ENCODE assay signal across 19 cellular contexts in the genomic region with DNA sequence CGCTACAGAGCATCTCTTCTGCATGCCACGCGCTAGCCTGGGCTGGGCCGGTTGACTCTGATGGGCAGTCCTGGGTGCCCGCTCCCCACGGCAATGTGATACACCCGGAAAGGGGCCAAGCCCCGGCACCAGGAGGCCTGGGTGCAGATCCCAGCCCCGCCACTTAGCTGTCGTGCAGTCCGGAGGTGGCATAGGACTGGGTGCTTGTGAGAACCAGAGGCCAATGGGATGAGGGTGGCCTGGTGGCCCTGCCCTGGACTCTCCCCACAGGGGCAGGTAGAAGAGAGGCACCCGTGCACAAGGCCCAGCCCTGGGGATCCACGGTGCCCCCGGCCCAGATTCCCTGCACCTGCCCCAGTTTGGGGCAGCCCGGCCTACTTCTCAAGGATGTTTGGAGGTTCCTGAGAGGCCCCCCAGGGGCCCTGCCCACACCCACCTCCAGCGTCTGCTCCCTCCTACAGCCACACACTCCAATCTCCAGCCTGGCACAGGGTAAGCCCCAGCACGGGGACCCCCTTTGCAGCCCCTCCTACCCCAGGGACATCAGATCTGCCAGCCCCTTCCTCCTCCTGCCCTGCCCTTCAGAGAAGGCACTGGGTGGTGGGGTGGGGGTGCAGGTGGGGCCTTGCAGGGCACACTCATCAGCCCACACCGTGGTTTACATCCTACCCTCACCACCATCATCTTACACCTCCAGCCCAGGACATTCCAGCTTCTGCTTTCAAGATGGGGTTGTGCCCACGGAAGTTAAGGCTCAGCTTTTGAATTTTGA.
DNase-seq lines count a peak whose midpoint lies in the region; ATAC-seq and TF ChIP-seq lines count a peak whose summit lies in the region.
"Had no signal": no experiment of that assay in that cellular context is flagged by ENCODE, and none has a peak within 500 bp of the region (broad histone marks: within the 10 kb centered on the region; RNA-seq: fewer than 3 reads in every experiment).

No MANE protein-coding gene starts in this region.

- H3K36me3 ChIP-seq in BLaER1 (no peaks in the 10 kb centered on the region), Panc1 (ENCODE audit: control insufficient read depth, insufficient read depth, low read length) (no peaks in the 10 kb centered on the region), aorta (ENCODE audit: control insufficient read depth in 1 of 2, insufficient read depth in 2 of 2, low read length in 1 of 2) (no peaks in the 10 kb centered on the region), osteoblast (ENCODE audit: insufficient read depth, low read length) (no peaks in the 10 kb centered on the region), hepatocyte (replicated peaks; ENCODE audit: insufficient read depth, low read depth) (no peaks in the 10 kb centered on the region)

- in situ Hi-C loops in Panc1 (cut with HindIII; ENCODE audit: low pct_unique_long_range_greater_than_20kb, low sequenced_read_pairs), result no loop called here

- H3K36me3 Mint-ChIP-seq in endothelial cell (ENCODE audit: low read depth, unreplicated experiment), result no peaks in the 10 kb centered on the region
- no peaks in the 10 kb centered on the region for H3K36me3 Mint-ChIP-seq in immature natural killer cell
- H3K36me3 Mint-ChIP-seq: CD4-positive, CD25-positive, alpha-beta regulatory T cell; CD8-positive, alpha-beta memory T cell had no signal

- no peaks in the 10 kb centered on the region for H3K9me2 ChIP-seq in hepatocyte (replicated peaks; ENCODE audit: insufficient read depth)

- H3K4me3 Mint-ChIP-seq in endothelial cell (ENCODE audit: unreplicated experiment), result no peak overlapping the region
- H3K4me3 Mint-ChIP-seq in immature natural killer cell, result no peak overlapping the region
- H3K4me3 Mint-ChIP-seq: CD4-positive, CD25-positive, alpha-beta regulatory T cell; H9 had no signal

- ATAC-seq in Panc1 (peak; percentile 15; the same call in 1 of the 2 replicates), aorta (ENCODE audit: low FRiP score) (peak; percentile 9)
- ATAC-seq: HepG2 had no signal

- no peaks in the 10 kb centered on the region for H3K27me3 ChIP-seq in BLaER1
- no peaks in the 10 kb centered on the region for H3K27me3 ChIP-seq in Panc1 (ENCODE audit: control insufficient read depth, insufficient read depth, low read length)
- no peaks in the 10 kb centered on the region for H3K27me3 ChIP-seq in aorta (ENCODE audit: control insufficient read depth in 1 of 2, insufficient read depth in 2 of 2, low read length in 1 of 2)
- peaks cover 17% of the 10 kb centered on the region for H3K27me3 ChIP-seq in osteoblast (ENCODE audit: insufficient read depth, low read length)
- H3K27me3 ChIP-seq in hepatocyte, result no peaks in the 10 kb centered on the region

- POLR2A ChIA-PET in Panc1 (lab: Charles Lee), result no interaction called here

- H3K4me1 ChIP-seq in BLaER1 (peaks cover 71% of the 10 kb centered on the region), Panc1 (ENCODE audit: control insufficient read depth, insufficient read depth, low read length) (peaks cover 6% of the 10 kb centered on the region; the same call in 1 of the 2 replicates), aorta (ENCODE audit: control insufficient read depth in 1 of 2, insufficient read depth in 2 of 2, low read length in 2 of 2) (no peaks in the 10 kb centered on the region), osteoblast (ENCODE audit: insufficient read depth, low read length) (peaks cover 11% of the 10 kb centered on the region), hepatocyte (ENCODE audit: insufficient read depth) (peaks cover 4% of the 10 kb centered on the region)

- peaks cover 9% of the 10 kb centered on the region for H3K4me1 Mint-ChIP-seq in endothelial cell (ENCODE audit: unreplicated experiment)
- no peaks in the 10 kb centered on the region for H3K4me1 Mint-ChIP-seq in immature natural killer cell
- H3K4me1 Mint-ChIP-seq: CD8-positive, alpha-beta memory T cell had no signal

- H3K27ac ChIP-seq in BLaER1 (peak overlapping the region; percentile 22; the same call in 1 of the 2 replicates), Panc1 (ENCODE audit: low read length) (no peak overlapping the region), aorta (ENCODE audit: low read depth in 1 of 2, low read length in 2 of 2) (no peak overlapping the region), osteoblast (ENCODE audit: low read depth, low read length) (no peak overlapping the region), hepatocyte (no peak overlapping the region)

- H3K79me2 ChIP-seq in osteoblast (ENCODE audit: insufficient read depth, low read length) (no peaks in the 10 kb centered on the region), hepatocyte (no peaks in the 10 kb centered on the region)

- TF ChIP-seq CTCF in Panc1 (IDR thresholded peaks at IDR 0.05) (no peak), endothelial cell (IDR thresholded peaks at IDR 0.05; ENCODE audit: unreplicated experiment) (no peak), osteoblast (IDR thresholded peaks at IDR 0.05; ENCODE audit: extremely low read depth, low read depth, low read length) (no peak), hepatocyte (IDR thresholded peaks at IDR 0.05; ENCODE audit: poor library complexity) (no peak)

- H3K9me3 Mint-ChIP-seq in endothelial cell (ENCODE audit: unreplicated experiment) (no peaks in the 10 kb centered on the region), immature natural killer cell (no peaks in the 10 kb centered on the region)
- H3K9me3 Mint-ChIP-seq: CD4-positive, CD25-positive, alpha-beta regulatory T cell; H9 had no signal

- H2AFZ ChIP-seq in osteoblast (ENCODE audit: low read length), result no peak overlapping the region
- no peak overlapping the region for H2AFZ ChIP-seq in hepatocyte

- H3K27me3 Mint-ChIP-seq in endothelial cell (ENCODE audit: unreplicated experiment) (peaks cover 7% of the 10 kb centered on the region), immature natural killer cell (ENCODE audit: low read depth in 3 of 3) (peaks cover 1 to 6% (median 2%) of the 10 kb centered on the region in 3 donors)

- CTCF ChIA-PET in Panc1 (lab: Charles Lee), result no interaction called here

- 89 to 90% methylated on average over 18 to 19 of the region's 19 CpGs for WGBS in aorta, 2 donors
- WGBS in hepatocyte (ENCODE audit: low lambda C conversion rate, missing lambda C conversion rate), result 92% methylated on average over 16 of the region's 19 CpGs

- H3K4me3 ChIP-seq in BLaER1 (no peak overlapping the region), Panc1 (ENCODE audit: low read depth in 2 of 2, low read length in 2 of 2) (no peak overlapping the region), aorta (ENCODE audit: low read length in 2 of 2) (no peak overlapping the region), osteoblast (ENCODE audit: insufficient read depth, low read length) (no peak overlapping the region), hepatocyte (no peak overlapping the region)
- H3K4me3 ChIP-seq: GM12878 had no signal

- no TSS peak for BruUV-seq in Panc1 (replicated peaks; lab: Mats Ljungman, UMichigan)

- H3K27ac Mint-ChIP-seq in endothelial cell (ENCODE audit: unreplicated experiment) (peak overlapping the region; percentile 42), immature natural killer cell (peak overlapping the region in 1 of 6 donors; percentile 22)
- H3K27ac Mint-ChIP-seq: CD4-positive, CD25-positive, alpha-beta regulatory T cell; CD8-positive, alpha-beta memory T cell had no signal

- H3K9me3 ChIP-seq in BLaER1, result no peaks in the 10 kb centered on the region
- H3K9me3 ChIP-seq in Panc1 (ENCODE audit: control insufficient read depth, insufficient read depth, low read depth, low read length), result no peaks in the 10 kb centered on the region
- no peaks in the 10 kb centered on the region for H3K9me3 ChIP-seq in aorta (ENCODE audit: control insufficient read depth, low read length)
- H3K9me3 ChIP-seq in osteoblast (ENCODE audit: low read depth, low read length), result no peaks in the 10 kb centered on the region
- H3K9me3 ChIP-seq in hepatocyte (ENCODE audit: low read depth), result no peaks in the 10 kb centered on the region

- H3K9ac ChIP-seq in BLaER1, result no peak overlapping the region

- H3K4me2 ChIP-seq in BLaER1 (peak overlapping the region; percentile 82), osteoblast (ENCODE audit: insufficient read depth, low read length) (no peak overlapping the region), hepatocyte (no peak overlapping the region)

- H4K20me1 ChIP-seq in BLaER1, result no peaks in the 10 kb centered on the region
- H4K20me1 ChIP-seq in osteoblast (ENCODE audit: insufficient read depth, low read length), result no peaks in the 10 kb centered on the region
- no peaks in the 10 kb centered on the region for H4K20me1 ChIP-seq in hepatocyte (ENCODE audit: insufficient read depth, poor library complexity, severe bottlenecking)

- DNase-seq in Panc1 (ENCODE audit: low read depth, low spot score), result no peak
- no peak for DNase-seq in endothelial cell (ENCODE audit: low spot score)
- DNase-seq in aorta, result no peak
- DNase-seq in osteoblast (ENCODE audit: insufficient read length, low spot score, missing footprints), result no peak
- DNase-seq in hepatocyte (ENCODE audit: low spot score), result no peak
- DNase-seq in immature natural killer cell, result no peak
- DNase-seq: 8988T; C1 segment of cervical spinal cord; CD4-positive, CD25-positive, alpha-beta regulatory T cell; CD8-positive, alpha-beta memory T cell; COR-L47; DMS 273 treated with DMSO at 0.1 percent for 48 hours; DMS53; DND-41; EL; H9 had no signal

- intact Hi-C loops in Panc1 (cut with micrococcal nuclease; ENCODE audit: unreplicated experiment) (no loop called here), aorta (cut with DNase I) (no loop called here)
